In genomic region chr3:27680517-27681246, GRCh38 we compare ENCODE assay signal across 8 cellular contexts. TPM values are rescaled to one million over a fixed set of nuclear protein-coding genes. Genes with fewer than 3 reads are reported as not detected.
DNase-seq lines count a peak whose midpoint lies in the region; ATAC-seq and TF ChIP-seq lines count a peak whose summit lies in the region.

No MANE protein-coding gene starts in this region.

- ATAC-seq in GM23338 = peak; percentile 91
- peak in 2 of 4 experiments; percentile 17 to 31 for ATAC-seq in T-cell (replicated peaks in 1 of 4)

- H3K27me3 Mint-ChIP-seq in GM23338 (ENCODE audit: insufficient read depth, low read depth, poor library complexity) (peaks cover 2% of the 10 kb centered on the region), T-cell (peaks cover 3% of the 10 kb centered on the region in 2 donors)

- H3K27ac Mint-ChIP-seq in GM23338 (peak overlapping the region; percentile 88), T-cell (peak overlapping the region; percentile 0 to 39)

- no peaks in the 10 kb centered on the region for H3K27me3 ChIP-seq in BLaER1 treated with 17β-estradiol and CSF1 and Interleukin-3, amounts not matched to agents 10 nM and 100 nM
- H3K27me3 ChIP-seq in GM23338 (ENCODE audit: insufficient read depth) = no peaks in the 10 kb centered on the region

- no peaks in the 10 kb centered on the region for H4K20me1 ChIP-seq in BLaER1 treated with 17β-estradiol and CSF1 and Interleukin-3, amounts not matched to agents 10 nM and 100 nM
- H4K20me1 ChIP-seq in GM23338 (replicated peaks; ENCODE audit: insufficient read depth) = no peaks in the 10 kb centered on the region

- H2AFZ ChIP-seq in GM23338 = no peak overlapping the region

- peaks cover 5 to 17% (median 10%) of the 10 kb centered on the region in 10 experiments; a peak in 16 of 20 replicates for H3K4me1 ChIP-seq in BLaER1 treated with 17β-estradiol and CSF1 and Interleukin-3, amounts not matched to agents 10 nM and 100 nM
- peaks cover 9% of the 10 kb centered on the region; the same call in 1 of the 2 replicates for H3K4me1 ChIP-seq in GM23338 (ENCODE audit: insufficient read depth)

- CTCF ChIA-PET in T-cell (lab: Charles Lee) = interaction anchor here (0.5 to 3.0 kb wide), 54 partner anchors 9 to 713 kb away, joined by 3 to 21 read pairs (median 4); partner anchors contain the start of genes NEK10 (in 1 of the 2) and ZCWPW2 (in 1 of the 2)

- H3K4me3 ChIP-seq in BLaER1 treated with 17β-estradiol and CSF1 and Interleukin-3, amounts not matched to agents 10 nM and 100 nM = no peak overlapping the region
- peak overlapping the region; percentile 7; the same call in 1 of the 2 replicates for H3K4me3 ChIP-seq in GM23338

- POLR2A ChIA-PET in T-cell (lab: Charles Lee) = interaction anchor here (0.5 to 0.7 kb wide), 6 partner anchors 7 to 664 kb away, joined by 3 to 14 read pairs (median 6); no protein-coding TSS in a partner anchor

- H3K9me3 ChIP-seq in BLaER1 treated with 17β-estradiol and CSF1 and Interleukin-3, amounts not matched to agents 10 nM and 100 nM (replicated peaks in 1 of 11) = no peaks in the 10 kb centered on the region; a peak in 1 of 22 replicates

- TF ChIP-seq CTCF in GM23338 (conservative IDR thresholded peaks at IDR 0.05; ENCODE audit: low read depth in 2 of 2) = no peak

- no peaks in the 10 kb centered on the region for H3K79me2 ChIP-seq in GM23338 (replicated peaks; ENCODE audit: insufficient read depth)

- no peaks in the 10 kb centered on the region; the same call in 2 of the 3 replicates for H3K9me3 Mint-ChIP-seq in GM23338
- no peaks in the 10 kb centered on the region for H3K9me3 Mint-ChIP-seq in T-cell

- DNase-seq in GM23338 (ENCODE audit: low spot score) (no peak), T-cell (no peak), islet precursor cell (peak; percentile 87), SW 1271 (lab: John Stamatoyannopoulos, UW) (no peak), NCI-H1436 treated with DMSO at 0.1 percent for 48 hours (lab: John Stamatoyannopoulos, UW) (no peak), middle frontal gyrus (ENCODE audit: extremely low spot score, low spot score) (no peak)
- DNase-seq in stimulated activated CD4-positive, alpha-beta T cell treated with anti-CD3 and anti-CD28 coated beads, Interleukin-2, amount 100 ng/mL, for 48 hours = no peak

- H3F3A ChIP-seq in GM23338 (replicated peaks; ENCODE audit: low read depth) = peaks cover 4% of the 10 kb centered on the region; the same call in 1 of the 2 replicates

- peak overlapping the region; percentile 9 to 72 (median 51); a peak in 18 of 22 replicates for H3K27ac ChIP-seq in BLaER1 treated with 17β-estradiol and CSF1 and Interleukin-3, amounts not matched to agents 10 nM and 100 nM
- H3K27ac ChIP-seq in GM23338 (ENCODE audit: low read depth) = peak overlapping the region; percentile 84

- H3K36me3 ChIP-seq in BLaER1 treated with 17β-estradiol and CSF1 and Interleukin-3, amounts not matched to agents 10 nM and 100 nM = no peaks in the 10 kb centered on the region
- no peaks in the 10 kb centered on the region for H3K36me3 ChIP-seq in GM23338 (ENCODE audit: insufficient read depth)

- H3K4me3 Mint-ChIP-seq in GM23338 = peak overlapping the region; percentile 57
- no peak overlapping the region for H3K4me3 Mint-ChIP-seq in T-cell

- H3K4me1 Mint-ChIP-seq in GM23338 (peaks cover 13% of the 10 kb centered on the region), T-cell (peaks cover 7 to 16% (median 9%) of the 10 kb centered on the region in 3 donors)

- H3K4me2 ChIP-seq in BLaER1 treated with 17β-estradiol and CSF1 and Interleukin-3, amounts not matched to agents 10 nM and 100 nM = peak overlapping the region in 9 of 11 experiments; percentile 6 to 74 (median 22); a peak in 8 of 22 replicates
- peak overlapping the region; percentile 20; the same call in 1 of the 2 replicates for H3K4me2 ChIP-seq in GM23338

- H3K36me3 Mint-ChIP-seq in GM23338 (ENCODE audit: low read depth) = no peaks in the 10 kb centered on the region
- no peaks in the 10 kb centered on the region for H3K36me3 Mint-ChIP-seq in T-cell

- H3K9ac ChIP-seq in BLaER1 treated with 17β-estradiol and CSF1 and Interleukin-3, amounts not matched to agents 10 nM and 100 nM = peak overlapping the region in 6 of 11 experiments; percentile 11 to 62 (median 52); a peak in 6 of 22 replicates

- H3K9me2 ChIP-seq in GM23338 (ENCODE audit: insufficient read depth) = no peaks in the 10 kb centered on the region

TF ChIP-seq in GM23338, 12 proteins besides CTCF, POLR2A, EP300 and RAD21 (continues in another document):
- TF ChIP-seq JUNB (IDR thresholded peaks at IDR 0.05; ENCODE audit: unreplicated experiment) (no peak), CREB1 (CRISPR knock-in tag; IDR thresholded peaks at IDR 0.05; ENCODE audit: low read depth) (no peak), STAT1 (IDR thresholded peaks at IDR 0.05; ENCODE audit: unreplicated experiment) (no peak), ZNF462 (CRISPR knock-in tag; IDR thresholded peaks at IDR 0.05) (0 out of 2 replicates have a peak, but pooled peaks have one; percentile 17), ZNF331 (CRISPR knock-in tag; IDR thresholded peaks at IDR 0.05; ENCODE audit: low read depth) (no peak)

RNA-seq across cellular contexts. Expression of gene EOMES, which starts 41.4 kb away (rescaled TPM):
- 0.10 TPM in 1 of 2 replicates, not detected in the other for total RNA-seq in GM23338 (2014; rRNA removed; shearing (Covaris generic))
- 0.10 TPM in 2 replicates for polyA plus RNA-seq in GM23338 (2016; fragmentation: Nextera tagmentation; extraction: Ambion mirVana)
- total RNA-seq in T-cell = 10 to 100 TPM in 3 of 5 donors, 1 to 10 TPM in 2; 6.2 to 22.8 (median 14.4) TPM
